In genomic region chr11:6695377-6695776, GRCh38 we compare ENCODE assay signal across 8 cellular contexts. TPM values are rescaled to one million over a fixed set of nuclear protein-coding genes. Genes with fewer than 3 reads are reported as not detected.
A peak's percentile ranks its signal among the peaks of the same experiment; 100 is the strongest.
DNase-seq lines count a peak whose midpoint lies in the region; ATAC-seq, FAIRE-seq and TF ChIP-seq lines count a peak whose summit lies in the region.
"Had no signal": no experiment of that assay in that cellular context is flagged by ENCODE, and none has a peak within 500 bp of the region (broad histone marks: within the 10 kb centered on the region; RNA-seq: fewer than 3 reads in every experiment).

No MANE protein-coding gene starts in this region.

- peak; percentile 87 for ATAC-seq in activated naive CD8-positive, alpha-beta T cell treated with anti-CD3 and anti-CD28 coated beads, Interleukin-2, amount 50 U/mL, for 24 hours
- peak; percentile 88 for ATAC-seq in left ventricle myocardium superior
- no peak for ATAC-seq in HG03571 (IDR thresholded peaks at IDR 0.05; ENCODE audit: unreplicated experiment)
- no peak for ATAC-seq in GM21423 (IDR thresholded peaks at IDR 0.05; ENCODE audit: unreplicated experiment)

- TF ChIP-seq CTCF in HFFc6 (IDR thresholded peaks at IDR 0.05): no peak

- H3K27me3 Mint-ChIP-seq in HFFc6 (ENCODE audit: insufficient read depth): no peaks in the 10 kb centered on the region
- H3K27me3 Mint-ChIP-seq in activated naive CD8-positive, alpha-beta T cell treated with anti-CD3 and anti-CD28 coated beads, Interleukin-2, amount 50 U/mL, for 24 hours: no peaks in the 10 kb centered on the region
- H3K27me3 Mint-ChIP-seq in stimulated activated naive CD8-positive, alpha-beta T cell treated with anti-CD3 and anti-CD28 coated beads, Interleukin-15, Interleukin-2, amounts not matched to agents 100 ng/mL and 50 ng/mL, for 24 hours: no peaks in the 10 kb centered on the region

- peak overlapping the region; percentile 56 for H3K27ac Mint-ChIP-seq in HFFc6
- H3K27ac Mint-ChIP-seq in activated naive CD8-positive, alpha-beta T cell treated with anti-CD3 and anti-CD28 coated beads, Interleukin-2, amount 50 U/mL, for 24 hours: peak overlapping the region; percentile 70
- peak overlapping the region; percentile 52 for H3K27ac Mint-ChIP-seq in stimulated activated naive CD8-positive, alpha-beta T cell treated with anti-CD3 and anti-CD28 coated beads, Interleukin-15, Interleukin-2, amounts not matched to agents 100 ng/mL and 50 ng/mL, for 24 hours
- H3K27ac Mint-ChIP-seq: activated T-helper 1 cell treated with anti-CD3 and anti-CD28 coated beads, Interleukin-12 subunit alpha, Interleukin-12 subunit beta, Interleukin-2, Interleukin-4 antibody, amounts not matched to agents 30 ng/mL and 10 ng/mL and 1 ng/mL, durations not matched to agents 14 hours and 24 hours and 36 hours had no signal

- no peaks in the 10 kb centered on the region for H3K36me3 Mint-ChIP-seq in HFFc6 (ENCODE audit: low read depth)
- H3K36me3 Mint-ChIP-seq in activated naive CD8-positive, alpha-beta T cell treated with anti-CD3 and anti-CD28 coated beads, Interleukin-2, amount 50 U/mL, for 24 hours (ENCODE audit: low read depth): no peaks in the 10 kb centered on the region
- H3K36me3 Mint-ChIP-seq in stimulated activated naive CD8-positive, alpha-beta T cell treated with anti-CD3 and anti-CD28 coated beads, Interleukin-15, Interleukin-2, amounts not matched to agents 100 ng/mL and 50 ng/mL, for 24 hours (ENCODE audit: low read depth): peaks cover 7% of the 10 kb centered on the region

- FAIRE-seq in HTR-8/SVneo (lab: Jason Lieb, UNC): no peak

- intact Hi-C loops in left ventricle myocardium superior (cut with micrococcal nuclease): no loop called here

- no peaks in the 10 kb centered on the region for H3K9me3 Mint-ChIP-seq in HFFc6
- H3K9me3 Mint-ChIP-seq in activated naive CD8-positive, alpha-beta T cell treated with anti-CD3 and anti-CD28 coated beads, Interleukin-2, amount 50 U/mL, for 24 hours: no peaks in the 10 kb centered on the region
- no peaks in the 10 kb centered on the region for H3K9me3 Mint-ChIP-seq in stimulated activated naive CD8-positive, alpha-beta T cell treated with anti-CD3 and anti-CD28 coated beads, Interleukin-15, Interleukin-2, amounts not matched to agents 100 ng/mL and 50 ng/mL, for 24 hours
- H3K9me3 Mint-ChIP-seq: activated T-helper 1 cell treated with anti-CD3 and anti-CD28 coated beads, Interleukin-12 subunit alpha, Interleukin-12 subunit beta, Interleukin-2, Interleukin-4 antibody, amounts not matched to agents 30 ng/mL and 10 ng/mL and 1 ng/mL, durations not matched to agents 14 hours and 24 hours and 36 hours had no signal

- peaks cover 41% of the 10 kb centered on the region for H3K4me1 Mint-ChIP-seq in HFFc6 (ENCODE audit: low read depth)
- peaks cover 38% of the 10 kb centered on the region for H3K4me1 Mint-ChIP-seq in activated naive CD8-positive, alpha-beta T cell treated with anti-CD3 and anti-CD28 coated beads, Interleukin-2, amount 50 U/mL, for 24 hours
- H3K4me1 Mint-ChIP-seq in stimulated activated naive CD8-positive, alpha-beta T cell treated with anti-CD3 and anti-CD28 coated beads, Interleukin-15, Interleukin-2, amounts not matched to agents 100 ng/mL and 50 ng/mL, for 24 hours (ENCODE audit: low read depth): peaks cover 37% of the 10 kb centered on the region

- H3K4me3 Mint-ChIP-seq in HFFc6: peak overlapping the region; percentile 24
- H3K4me3 Mint-ChIP-seq in activated naive CD8-positive, alpha-beta T cell treated with anti-CD3 and anti-CD28 coated beads, Interleukin-2, amount 50 U/mL, for 24 hours: peak overlapping the region; percentile 25
- no peak overlapping the region for H3K4me3 Mint-ChIP-seq in stimulated activated naive CD8-positive, alpha-beta T cell treated with anti-CD3 and anti-CD28 coated beads, Interleukin-15, Interleukin-2, amounts not matched to agents 100 ng/mL and 50 ng/mL, for 24 hours
- H3K4me3 Mint-ChIP-seq: activated T-helper 1 cell treated with anti-CD3 and anti-CD28 coated beads, Interleukin-12 subunit alpha, Interleukin-12 subunit beta, Interleukin-2, Interleukin-4 antibody, amounts not matched to agents 30 ng/mL and 10 ng/mL and 1 ng/mL, durations not matched to agents 14 hours and 24 hours and 36 hours had no signal

- DNase-seq in HFFc6 (peak; percentile 54), left ventricle myocardium superior (no peak), HTR-8/SVneo (ENCODE audit: insufficient read length, low spot score) (no peak)
- no peak for DNase-seq in activated naive CD8-positive, alpha-beta T cell treated with anti-CD3 and anti-CD28 coated beads, Interleukin-2, amount 50 U/mL, for 24 hours

RNA-seq across cellular contexts. Expression of gene MRPL17, which starts 12.2 kb away (rescaled TPM):
- total RNA-seq in HFFc6 (2021; fragmentation: NEBNext Ultra II Directional; extraction: Animal tissue kit (Norgen Biotek cat#: 25700)): 100 to 1,000 TPM in 1 of 6 experiments, 10 to 100 TPM in 5; 79.5 to 111 (median 89.4) TPM
- 49.7 TPM for total RNA-seq in left ventricle myocardium superior

RNA-seq across cellular contexts. Expression of gene DCHS1, which starts 39.8 kb away (rescaled TPM):
- total RNA-seq in HFFc6 (2021; fragmentation: NEBNext Ultra II Directional; extraction: Animal tissue kit (Norgen Biotek cat#: 25700)): 1 to 10 TPM; 1.4 to 2.8 (median 2.3) TPM
- 8.8 TPM for total RNA-seq in left ventricle myocardium superior

Comparison
In these comparisons a context has a peak if more than half of its experiments do, and no peak if none do; other contexts are left out.
1. ATAC-seq: peak in activated naive CD8-positive, alpha-beta T cell treated with anti-CD3 and anti-CD28 coated beads, Interleukin-2, amount 50 U/mL, for 24 hours (single experiment) and left ventricle myocardium superior (single experiment); none in HG03571 (single experiment) and GM21423 (single experiment).
2. Peak in every context shown above with its lines, with median percentiles within 50 percentile points of each other: H3K27ac Mint-ChIP-seq.